Comparison of ENCODE assay signal across 21 cellular contexts in the genomic region with DNA sequence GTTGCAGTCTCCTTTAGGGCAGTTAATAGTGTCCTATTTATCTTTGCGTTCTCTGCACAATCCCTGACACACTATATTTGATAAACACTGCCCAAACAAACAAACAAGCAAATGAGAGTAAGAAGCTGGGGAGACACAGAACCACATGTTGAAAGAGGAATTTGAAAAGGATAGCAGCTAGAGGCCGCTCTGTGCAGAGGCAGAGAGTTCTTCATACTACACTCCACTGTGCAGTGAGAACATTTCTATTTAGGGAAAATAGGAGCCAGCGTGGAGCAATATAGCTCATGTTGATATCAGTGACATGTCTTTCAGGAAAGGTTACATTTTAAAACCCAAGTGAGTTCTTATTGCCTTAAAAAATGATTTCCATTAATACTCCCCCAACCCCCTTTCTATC.
DNase-seq lines count a peak whose midpoint lies in the region; ATAC-seq and TF ChIP-seq lines count a peak whose summit lies in the region.
"Had no signal": no experiment of that assay in that cellular context is flagged by ENCODE, and none has a peak within 500 bp of the region (broad histone marks: within the 10 kb centered on the region; RNA-seq: fewer than 3 reads in every experiment).

No MANE protein-coding gene starts in this region.

- H3K9me3 ChIP-seq in heart right ventricle, result peaks cover 0 to 7% (median 0%) of the 10 kb centered on the region in 11 donors
- H3K9me3 ChIP-seq in psoas muscle, result no peaks in the 10 kb centered on the region
- H3K9me3 ChIP-seq: BE2C, Peyer's patch had no signal

- H3K4me1 ChIP-seq in heart right ventricle, result peaks cover 0 to 7% (median 0%) of the 10 kb centered on the region in 9 donors
- H3K4me1 ChIP-seq in psoas muscle, result no peaks in the 10 kb centered on the region
- H3K4me1 ChIP-seq: BE2C, Peyer's patch had no signal

- H3K27ac ChIP-seq in heart right ventricle, result peak overlapping the region in 3 of 10 donors; percentile 1 to 49 (median 14)
- no peak overlapping the region for H3K27ac ChIP-seq in psoas muscle
- H3K27ac ChIP-seq: Peyer's patch had no signal

- TF ChIP-seq CTCF in heart right ventricle (IDR thresholded peaks at IDR 0.05), result peak in 5 of 9 donors; percentile 7 to 57 (median 55)
- TF ChIP-seq CTCF in psoas muscle (IDR thresholded peaks at IDR 0.05), result no peak

- intact Hi-C loops in heart right ventricle (cut with DNase I), result no loop called here
- intact Hi-C loops in psoas muscle (cut with DNase I), result no loop called here

- no peaks in the 10 kb centered on the region for H3K27me3 ChIP-seq in heart right ventricle
- no peaks in the 10 kb centered on the region for H3K27me3 ChIP-seq in psoas muscle (ENCODE audit: insufficient read depth in 3 of 3, low read length in 2 of 3)
- H3K27me3 ChIP-seq: BE2C, Peyer's patch had no signal

- H3K36me3 ChIP-seq in heart right ventricle (no peaks in the 10 kb centered on the region), psoas muscle (ENCODE audit: insufficient read depth in 1 of 2, low read depth in 1 of 2) (no peaks in the 10 kb centered on the region)
- H3K36me3 ChIP-seq: BE2C, Peyer's patch had no signal

- H3K4me3 ChIP-seq in heart right ventricle, result no peak overlapping the region
- H3K4me3 ChIP-seq in psoas muscle, result no peak overlapping the region
- H3K4me3 ChIP-seq: Peyer's patch had no signal

- peak; percentile 18 for DNase-seq in NCI-H2171 treated with DMSO at 0.1 percent for 48 hours (lab: John Stamatoyannopoulos, UW)
- DNase-seq in NCI-H2171 (lab: John Stamatoyannopoulos, UW), result no peak
- peak; percentile 1 for DNase-seq in MV-4-11 (lab: John Stamatoyannopoulos, UW)
- peak in 1 of 2 donors; percentile 17 for DNase-seq in heart right ventricle
- DNase-seq in psoas muscle, result no peak
- no peak for DNase-seq in hippocampal formation (lab: John Stamatoyannopoulos, UW)
- DNase-seq in NCI-H2081 treated with DMSO at 0.1 percent for 48 hours (lab: John Stamatoyannopoulos, UW), result no peak
- no peak for DNase-seq in COR-L47 (lab: John Stamatoyannopoulos, UW)
- DNase-seq: BE2C; CD4-positive, alpha-beta memory T cell; DMS79; KBM-7; NCI-H1048; NCI-H146; NCI-H2107; NCI-H526; Peyer's patch; SIG-M5; T-cell had no signal

- ATAC-seq in heart right ventricle (peak; percentile 67 to 99 (median 94)), psoas muscle (peak; percentile 66 to 79 (median 77))
- ATAC-seq: HepG2, SK-N-SH treated with all-trans-retinoic acid at 6 μM for 48 hours, T-cell had no signal

- 33 to 34% methylated on average over 3 of the region's 3 CpGs for WGBS in heart right ventricle, 2 donors
- 44 to 46% (median 46%) methylated on average over 3 of the region's 3 CpGs for WGBS in psoas muscle, 3 donors

Comparison
In these comparisons a context has a peak if more than half of its experiments do, and no peak if none do; other contexts are left out.
1. DNase-seq: peak in NCI-H2171 treated with DMSO at 0.1 percent for 48 hours (single experiment) and MV-4-11 (single experiment); none in NCI-H2171 (single experiment), psoas muscle (0 of 2), hippocampal formation (0 of 2), NCI-H2081 treated with DMSO at 0.1 percent for 48 hours (single experiment) and COR-L47 (single experiment).